19 cellular contexts compared by ENCODE assay signal in genomic region chr6:168533428-168533827, GRCh38.
A peak's percentile ranks its signal among the peaks of the same experiment; 100 is the strongest.
DNase-seq lines count a peak whose midpoint lies in the region; ATAC-seq and TF ChIP-seq lines count a peak whose summit lies in the region.
"Had no signal": no experiment of that assay in that cellular context is flagged by ENCODE, and none has a peak within 500 bp of the region (broad histone marks: within the 10 kb centered on the region; RNA-seq: fewer than 3 reads in every experiment).

No MANE protein-coding gene starts in this region.

- no peaks in the 10 kb centered on the region for H3K36me3 Mint-ChIP-seq in osteocyte (ENCODE audit: unreplicated experiment)

- peak; percentile 27 for DNase-seq in H7
- peak; percentile 19 to 24 for DNase-seq in SJCRH30
- DNase-seq in left ventricle myocardium inferior: no peak
- DNase-seq in KG1 (lab: John Stamatoyannopoulos, UW): no peak
- no peak for DNase-seq in osteocyte (ENCODE audit: extremely low spot score, unreplicated experiment)
- DNase-seq in GM20000 (ENCODE audit: low spot score): no peak
- DNase-seq: activated CD4-positive, alpha-beta T cell treated with anti-CD3 and anti-CD28 coated beads, Interleukin-2, amount 50 U/mL, for 1 hour; anterior cingulate cortex; cerebellar nuclear complex; COR-L47; endodermal cell; foreskin fibroblast; NCI-H2171 treated with DMSO at 0.1 percent for 48 hours; occipital lobe; RPMI8226; sigmoid colon; stimulated activated CD4-positive, alpha-beta T cell treated with anti-CD3 and anti-CD28 coated beads, Interleukin-2, amount 100 ng/mL, for 48 hours had no signal

- H3K27ac ChIP-seq in SJCRH30 (no peak overlapping the region), left ventricle myocardium inferior (replicated peaks) (peak overlapping the region; percentile 74), skeletal muscle tissue (ENCODE audit: low read depth, low read length) (peak overlapping the region; percentile 36)

- H3K36me3 ChIP-seq in H7 (replicated peaks; ENCODE audit: control insufficient read depth, insufficient read depth, low read length): no peaks in the 10 kb centered on the region
- no peaks in the 10 kb centered on the region for H3K36me3 ChIP-seq in SJCRH30
- no peaks in the 10 kb centered on the region for H3K36me3 ChIP-seq in left ventricle myocardium inferior
- no peaks in the 10 kb centered on the region for H3K36me3 ChIP-seq in skeletal muscle tissue (ENCODE audit: control insufficient read depth in 3 of 3, insufficient read depth in 3 of 3, low read length in 3 of 3)
- H3K36me3 ChIP-seq: sigmoid colon had no signal

- H3K27me3 Mint-ChIP-seq in osteocyte (ENCODE audit: unreplicated experiment): peaks cover 7% of the 10 kb centered on the region

- H3K27ac Mint-ChIP-seq in osteocyte (ENCODE audit: unreplicated experiment): no peak overlapping the region
- H3K27ac Mint-ChIP-seq: endodermal cell had no signal

- H3K4me3 Mint-ChIP-seq in osteocyte (ENCODE audit: unreplicated experiment): no peak overlapping the region
- H3K4me3 Mint-ChIP-seq: endodermal cell had no signal

- no peak for ATAC-seq in GM19035 (IDR thresholded peaks at IDR 0.05; ENCODE audit: unreplicated experiment)

- H3K4me1 Mint-ChIP-seq in osteocyte (ENCODE audit: unreplicated experiment): peaks cover under 1% of the 10 kb centered on the region
- H3K4me1 Mint-ChIP-seq: endodermal cell had no signal

- H3K9me3 ChIP-seq in SJCRH30 (replicated peaks) (no peaks in the 10 kb centered on the region), left ventricle myocardium inferior (replicated peaks) (no peaks in the 10 kb centered on the region), skeletal muscle tissue (ENCODE audit: control insufficient read depth in 3 of 3, low read length in 3 of 3) (no peaks in the 10 kb centered on the region)
- H3K9me3 ChIP-seq: sigmoid colon had no signal

- H3K4me1 ChIP-seq in SJCRH30: no peaks in the 10 kb centered on the region
- peaks cover 40% of the 10 kb centered on the region for H3K4me1 ChIP-seq in left ventricle myocardium inferior
- H3K4me1 ChIP-seq in skeletal muscle tissue (ENCODE audit: control insufficient read depth in 3 of 3, insufficient read depth in 3 of 3, low read length in 3 of 3): peaks cover 12 to 19% (median 15%) of the 10 kb centered on the region in 3 donors

- no peak overlapping the region for H3K9ac ChIP-seq in skeletal muscle tissue (ENCODE audit: low read depth in 1 of 3, low read length in 3 of 3)

- TF ChIP-seq CTCF in left ventricle myocardium inferior (IDR thresholded peaks at IDR 0.05; ENCODE audit: borderline replicate concordance) (no peak), osteocyte (IDR thresholded peaks at IDR 0.05) (no peak), GM20000 (IDR thresholded peaks at IDR 0.05; ENCODE audit: extremely low read depth, missing control alignments) (no peak)

- H3K27me3 ChIP-seq in H7 (ENCODE audit: control insufficient read depth, insufficient read depth, low read length) (no peaks in the 10 kb centered on the region), SJCRH30 (0 out of 2 replicates have a peak, but pooled peaks cover 5% of the 10 kb centered on the region), left ventricle myocardium inferior (ENCODE audit: low read depth) (peaks cover 8% of the 10 kb centered on the region), skeletal muscle tissue (ENCODE audit: control insufficient read depth in 3 of 3, insufficient read depth in 3 of 3, low read length in 3 of 3) (peaks cover 0 to 6% (median 0%) of the 10 kb centered on the region in 3 donors)
- H3K27me3 ChIP-seq: sigmoid colon had no signal

- no peaks in the 10 kb centered on the region for H3K9me3 Mint-ChIP-seq in osteocyte (ENCODE audit: unreplicated experiment)
- H3K9me3 Mint-ChIP-seq: endodermal cell had no signal

- H3K4me3 ChIP-seq in H7 (ENCODE audit: insufficient read depth, low read depth, low read length): no peak overlapping the region
- no peak overlapping the region for H3K4me3 ChIP-seq in SJCRH30
- no peak overlapping the region for H3K4me3 ChIP-seq in left ventricle myocardium inferior
- H3K4me3 ChIP-seq in skeletal muscle tissue (ENCODE audit: low read length in 3 of 3): no peak overlapping the region
- H3K4me3 ChIP-seq: sigmoid colon had no signal

- intact Hi-C loops in left ventricle myocardium inferior (cut with micrococcal nuclease): no loop called here

Comparison
In these comparisons a context has a peak if more than half of its experiments do, and no peak if none do; other contexts are left out.
1. DNase-seq: peak in H7 (single experiment) and SJCRH30 (2 of 2); none in left ventricle myocardium inferior (single experiment), KG1 (single experiment), osteocyte (single experiment) and GM20000 (single experiment).